ENCODE assay signal across 1 cellular context in genomic region chr16:24013733-24014645, GRCh38.
TF ChIP-seq lines count a peak whose summit lies in the region.

No MANE protein-coding gene starts in this region.

TF ChIP-seq in GM12878, 131 proteins besides CTCF, POLR2A, EP300 and RAD21 (continued from another document and continues in another):
- TF ChIP-seq ZBTB40 (IDR thresholded peaks at IDR 0.05; ENCODE audit: borderline replicate concordance) (no peak; the same call in 1 of the 2 replicates), IKZF1 (conservative IDR thresholded peaks at IDR 0.05) (peak; percentile 59), SMAD1 (IDR thresholded peaks at IDR 0.05; ENCODE audit: low read depth, partially characterized antibody) (no peak), ZBTB33 (IDR thresholded peaks at IDR 0.05) (no peak), ETV6 (conservative IDR thresholded peaks at IDR 0.05 in 1 of 2, IDR thresholded peaks at IDR 0.05 in 1 of 2; ENCODE audit: borderline replicate concordance in 1 of 2, low read depth in 1 of 2) (peak in 1 of 2 experiments; percentile 86; a peak in 2 of 4 replicates), STAT3 (IDR thresholded peaks at IDR 0.05; ENCODE audit: low read depth, low read length) (peak; percentile 46), CBFB (IDR thresholded peaks at IDR 0.05; ENCODE audit: low read depth) (peak; percentile 25; the same call in 1 of the 2 replicates), SMARCA5 (IDR thresholded peaks at IDR 0.05) (peak; percentile 30; the same call in 1 of the 2 replicates), SUZ12 (IDR thresholded peaks at IDR 0.05; ENCODE audit: unreplicated experiment) (no peak), IRF4 (IDR thresholded peaks at IDR 0.05; ENCODE audit: low read depth, low read length) (peak; percentile 93), MEF2B (IDR thresholded peaks at IDR 0.05; ENCODE audit: partially characterized antibody, poor library complexity, severe bottlenecking) (peak; percentile 98), ELK1 (IDR thresholded peaks at IDR 0.05; ENCODE audit: low read depth, low read length) (no peak), HDAC2 (IDR thresholded peaks at IDR 0.05) (no peak), ZSCAN29 (IDR thresholded peaks at IDR 0.05) (peak; percentile 76), TCF7 (IDR thresholded peaks at IDR 0.05; ENCODE audit: borderline replicate concordance) (peak; percentile 72), POU2F2 (IDR thresholded peaks at IDR 0.05; ENCODE audit: borderline replicate concordance, low read depth, low read length) (peak; percentile 25; the same call in 1 of the 3 replicates), PAX5 (IDR thresholded peaks at IDR 0.05; ENCODE audit: borderline replicate concordance, low read depth, low read length) (peak; percentile 76; the same call in 1 of the 2 replicates), HDGF (IDR thresholded peaks at IDR 0.05) (peak; percentile 48; the same call in 1 of the 2 replicates), EGR1 (IDR thresholded peaks at IDR 0.05; ENCODE audit: borderline replicate concordance in 1 of 2, low read depth in 2 of 2, low read length in 2 of 2) (no peak), ZBED1 (IDR thresholded peaks at IDR 0.05; ENCODE audit: borderline replicate concordance) (peak; percentile 87; the same call in 1 of the 2 replicates), JUNB (IDR thresholded peaks at IDR 0.05) (peak; percentile 90), SPI1 (IDR thresholded peaks at IDR 0.05; ENCODE audit: borderline replicate concordance, insufficient read depth, low read depth, low read length) (peak; percentile 99), ATF7 (IDR thresholded peaks at IDR 0.05; ENCODE audit: low read depth) (peak; percentile 91), ZNF384 (IDR thresholded peaks at IDR 0.05; ENCODE audit: borderline replicate concordance, low read depth, low read length) (no peak), TCF3 (IDR thresholded peaks at IDR 0.05; ENCODE audit: borderline replicate concordance, insufficient read depth, low read depth, low read length) (0 out of 2 replicates have a peak, but pooled peaks have one; percentile 72), REST (IDR thresholded peaks at IDR 0.05; ENCODE audit: low read depth, low read length) (no peak), IRF5 (IDR thresholded peaks at IDR 0.05; ENCODE audit: borderline replicate concordance) (no peak), ZNF207 (IDR thresholded peaks at IDR 0.05; ENCODE audit: borderline replicate concordance) (no peak), ESRRA (IDR thresholded peaks at IDR 0.05; ENCODE audit: low read length) (no peak), CHD4 (IDR thresholded peaks at IDR 0.05) (no peak), RBBP5 (conservative IDR thresholded peaks at IDR 0.05) (no peak), MTA2 (IDR thresholded peaks at IDR 0.05; ENCODE audit: low read depth) (peak; percentile 85), ZNF24 (IDR thresholded peaks at IDR 0.05) (0 out of 2 replicates have a peak, but pooled peaks have one; percentile 32), TCF12 (IDR thresholded peaks at IDR 0.05; ENCODE audit: low read depth, low read length) (peak; percentile 78; the same call in 1 of the 2 replicates), SREBF1 (IDR thresholded peaks at IDR 0.05; ENCODE audit: low read length) (no peak), BACH1 (IDR thresholded peaks at IDR 0.05; ENCODE audit: borderline replicate concordance) (peak; percentile 66; the same call in 1 of the 2 replicates), FOXM1 (IDR thresholded peaks at IDR 0.05; ENCODE audit: low read depth, low read length) (peak; percentile 78; the same call in 1 of the 2 replicates), FOS (IDR thresholded peaks at IDR 0.05; ENCODE audit: borderline replicate concordance, extremely low read depth, insufficient read length) (no peak), PML (IDR thresholded peaks at IDR 0.05; ENCODE audit: low read length) (peak; percentile 56; the same call in 1 of the 2 replicates), ASH2L (IDR thresholded peaks at IDR 0.05; ENCODE audit: borderline replicate concordance, low read depth) (no peak)
- TF ChIP-seq, protein P1, sequence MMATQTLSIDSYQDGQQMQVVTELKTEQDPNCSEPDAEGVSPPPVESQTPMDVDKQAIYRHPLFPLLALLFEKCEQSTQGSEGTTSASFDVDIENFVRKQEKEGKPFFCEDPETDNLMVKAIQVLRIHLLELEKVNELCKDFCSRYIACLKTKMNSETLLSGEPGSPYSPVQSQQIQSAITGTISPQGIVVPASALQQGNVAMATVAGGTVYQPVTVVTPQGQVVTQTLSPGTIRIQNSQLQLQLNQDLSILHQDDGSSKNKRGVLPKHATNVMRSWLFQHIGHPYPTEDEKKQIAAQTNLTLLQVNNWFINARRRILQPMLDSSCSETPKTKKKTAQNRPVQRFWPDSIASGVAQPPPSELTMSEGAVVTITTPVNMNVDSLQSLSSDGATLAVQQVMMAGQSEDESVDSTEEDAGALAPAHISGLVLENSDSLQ (IDR thresholded peaks at IDR 0.05), result peak; percentile 91
- TF ChIP-seq, protein P2, sequence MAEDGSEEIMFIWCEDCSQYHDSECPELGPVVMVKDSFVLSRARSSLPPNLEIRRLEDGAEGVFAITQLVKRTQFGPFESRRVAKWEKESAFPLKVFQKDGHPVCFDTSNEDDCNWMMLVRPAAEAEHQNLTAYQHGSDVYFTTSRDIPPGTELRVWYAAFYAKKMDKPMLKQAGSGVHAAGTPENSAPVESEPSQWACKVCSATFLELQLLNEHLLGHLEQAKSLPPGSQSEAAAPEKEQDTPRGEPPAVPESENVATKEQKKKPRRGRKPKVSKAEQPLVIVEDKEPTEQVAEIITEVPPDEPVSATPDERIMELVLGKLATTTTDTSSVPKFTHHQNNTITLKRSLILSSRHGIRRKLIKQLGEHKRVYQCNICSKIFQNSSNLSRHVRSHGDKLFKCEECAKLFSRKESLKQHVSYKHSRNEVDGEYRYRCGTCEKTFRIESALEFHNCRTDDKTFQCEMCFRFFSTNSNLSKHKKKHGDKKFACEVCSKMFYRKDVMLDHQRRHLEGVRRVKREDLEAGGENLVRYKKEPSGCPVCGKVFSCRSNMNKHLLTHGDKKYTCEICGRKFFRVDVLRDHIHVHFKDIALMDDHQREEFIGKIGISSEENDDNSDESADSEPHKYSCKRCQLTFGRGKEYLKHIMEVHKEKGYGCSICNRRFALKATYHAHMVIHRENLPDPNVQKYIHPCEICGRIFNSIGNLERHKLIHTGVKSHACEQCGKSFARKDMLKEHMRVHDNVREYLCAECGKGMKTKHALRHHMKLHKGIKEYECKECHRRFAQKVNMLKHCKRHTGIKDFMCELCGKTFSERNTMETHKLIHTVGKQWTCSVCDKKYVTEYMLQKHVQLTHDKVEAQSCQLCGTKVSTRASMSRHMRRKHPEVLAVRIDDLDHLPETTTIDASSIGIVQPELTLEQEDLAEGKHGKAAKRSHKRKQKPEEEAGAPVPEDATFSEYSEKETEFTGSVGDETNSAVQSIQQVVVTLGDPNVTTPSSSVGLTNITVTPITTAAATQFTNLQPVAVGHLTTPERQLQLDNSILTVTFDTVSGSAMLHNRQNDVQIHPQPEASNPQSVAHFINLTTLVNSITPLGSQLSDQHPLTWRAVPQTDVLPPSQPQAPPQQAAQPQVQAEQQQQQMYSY (CRISPR knock-in tag; IDR thresholded peaks at IDR 0.05), result no peak
- TF ChIP-seq, protein P3, sequence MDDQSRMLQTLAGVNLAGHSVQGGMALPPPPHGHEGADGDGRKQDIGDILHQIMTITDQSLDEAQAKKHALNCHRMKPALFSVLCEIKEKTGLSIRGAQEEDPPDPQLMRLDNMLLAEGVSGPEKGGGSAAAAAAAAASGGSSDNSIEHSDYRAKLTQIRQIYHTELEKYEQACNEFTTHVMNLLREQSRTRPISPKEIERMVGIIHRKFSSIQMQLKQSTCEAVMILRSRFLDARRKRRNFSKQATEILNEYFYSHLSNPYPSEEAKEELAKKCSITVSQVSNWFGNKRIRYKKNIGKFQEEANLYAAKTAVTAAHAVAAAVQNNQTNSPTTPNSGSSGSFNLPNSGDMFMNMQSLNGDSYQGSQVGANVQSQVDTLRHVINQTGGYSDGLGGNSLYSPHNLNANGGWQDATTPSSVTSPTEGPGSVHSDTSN (IDR thresholded peaks at IDR 0.05; ENCODE audit: insufficient replicate concordance, low read depth, low read length), result peak; percentile 18
- TF ChIP-seq, protein P4, sequence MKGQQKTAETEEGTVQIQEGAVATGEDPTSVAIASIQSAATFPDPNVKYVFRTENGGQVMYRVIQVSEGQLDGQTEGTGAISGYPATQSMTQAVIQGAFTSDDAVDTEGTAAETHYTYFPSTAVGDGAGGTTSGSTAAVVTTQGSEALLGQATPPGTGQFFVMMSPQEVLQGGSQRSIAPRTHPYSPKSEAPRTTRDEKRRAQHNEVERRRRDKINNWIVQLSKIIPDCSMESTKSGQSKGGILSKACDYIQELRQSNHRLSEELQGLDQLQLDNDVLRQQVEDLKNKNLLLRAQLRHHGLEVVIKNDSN (IDR thresholded peaks at IDR 0.05; ENCODE audit: borderline replicate concordance, extremely low read length, insufficient read depth, low read depth, low read length), result peak; percentile 17
